ENCODE assay signal across 37 cellular contexts in genomic region chr1:220331318-220331717, GRCh38.
"Had no signal": no experiment of that assay in that cellular context is flagged by ENCODE, and none has a peak within 500 bp of the region (broad histone marks: within the 10 kb centered on the region; RNA-seq: fewer than 3 reads in every experiment).

No MANE protein-coding gene starts in this region.

- H3K27ac Mint-ChIP-seq: activated CD4-positive, alpha-beta memory T cell treated with anti-CD3 and anti-CD28 coated beads, Interleukin-2, amount 10 ng/mL, durations not matched to agents 7 days and 5 days; activated CD8-positive, alpha-beta memory T cell treated with anti-CD3 and anti-CD28 coated beads, Interleukin-2, amount 10 ng/mL, durations not matched to agents 7 days and 5 days; activated naive CD4-positive, alpha-beta T cell treated with anti-CD3 and anti-CD28 coated beads, Interleukin-2, amount 50 U/mL, for 72 hours; activated T-helper 17 cell treated with anti-CD3 and anti-CD28 coated beads, Interleukin-2, amount 50 U/mL, for 72 hours; T-cell had no signal

- H3K9me3 ChIP-seq: adrenal gland, body of pancreas, MG63, Peyer's patch had no signal

- H3K36me3 ChIP-seq: adrenal gland, MG63, Peyer's patch had no signal

- H3K4me1 Mint-ChIP-seq: activated CD4-positive, alpha-beta memory T cell treated with anti-CD3 and anti-CD28 coated beads, Interleukin-2, amount 10 ng/mL, durations not matched to agents 7 days and 5 days; activated CD8-positive, alpha-beta memory T cell treated with anti-CD3 and anti-CD28 coated beads, Interleukin-2, amount 10 ng/mL, durations not matched to agents 7 days and 5 days; activated T-helper 17 cell treated with anti-CD3 and anti-CD28 coated beads, Interleukin-2, amount 50 U/mL, for 72 hours; T-cell had no signal

- H3K27me3 Mint-ChIP-seq: activated CD4-positive, alpha-beta memory T cell treated with anti-CD3 and anti-CD28 coated beads, Interleukin-2, amount 10 ng/mL, durations not matched to agents 7 days and 5 days; activated CD8-positive, alpha-beta memory T cell treated with anti-CD3 and anti-CD28 coated beads, Interleukin-2, amount 10 ng/mL, durations not matched to agents 7 days and 5 days; activated T-helper 17 cell treated with anti-CD3 and anti-CD28 coated beads, Interleukin-2, amount 50 U/mL, for 72 hours had no signal

- FAIRE-seq: astrocyte, bronchial epithelial cell had no signal

- H3K4me3 ChIP-seq: adrenal gland, body of pancreas, MG63, Peyer's patch had no signal

- H3K27ac ChIP-seq: adrenal gland, body of pancreas, Peyer's patch, VCaP had no signal

- DNase-seq: activated CD4-positive, alpha-beta memory T cell treated with anti-CD3 and anti-CD28 coated beads, Interleukin-2, amount 10 ng/mL, durations not matched to agents 7 days and 5 days; activated CD4-positive, alpha-beta T cell treated with anti-CD3 and anti-CD28 coated beads for 1 hour; activated CD4-positive, alpha-beta T cell treated with anti-CD3 and anti-CD28 coated beads for 48 hours; activated CD4-positive, CD25-positive, alpha-beta regulatory T cell; activated CD8-positive, alpha-beta memory T cell treated with anti-CD3 and anti-CD28 coated beads for 24 hours; activated CD8-positive, alpha-beta memory T cell treated with anti-CD3 and anti-CD28 coated beads, Interleukin-2, amount 10 ng/mL, durations not matched to agents 7 days and 5 days; activated CD8-positive, alpha-beta memory T cell treated with anti-CD3 and anti-CD28 coated beads, Interleukin-2, amount 50 U/mL, for 48 hours; activated gamma-delta T cell; activated naive CD4-positive, alpha-beta T cell treated with Interleukin-2 at 50 U/mL for 16 hours; activated T-cell treated with anti-CD3 and anti-CD28 coated beads, Interleukin-2, amount 50 U/mL, for 48 hours; adrenal gland; body of pancreas; caudate nucleus; cerebellar nuclear complex; Kasumi-1; MG63; NCI-H1048; NCI-H1105 treated with DMSO at 0.1 percent for 48 hours; NCI-H1436; NCI-H1694; NCI-H1930; NCI-H345; NCI-H524 treated with DMSO at 0.1 percent for 48 hours; PC-3; Peyer's patch; RPMI8226; SIG-M5; T-cell; T-helper 2 cell; T-helper 9 cell had no signal

- H3K4me3 Mint-ChIP-seq: activated CD4-positive, alpha-beta memory T cell treated with anti-CD3 and anti-CD28 coated beads, Interleukin-2, amount 10 ng/mL, durations not matched to agents 7 days and 5 days; activated CD8-positive, alpha-beta memory T cell treated with anti-CD3 and anti-CD28 coated beads, Interleukin-2, amount 10 ng/mL, durations not matched to agents 7 days and 5 days; activated T-helper 17 cell treated with anti-CD3 and anti-CD28 coated beads, Interleukin-2, amount 50 U/mL, for 72 hours; T-cell had no signal

- ATAC-seq: activated CD8-positive, alpha-beta memory T cell treated with anti-CD3 and anti-CD28 coated beads, Interleukin-2, amount 10 ng/mL, durations not matched to agents 7 days and 5 days; activated naive CD4-positive, alpha-beta T cell treated with anti-CD3 and anti-CD28 coated beads, Interleukin-2, amount 50 U/mL, for 72 hours; activated T-helper 17 cell treated with anti-CD3 and anti-CD28 coated beads, Interleukin-2, amount 50 U/mL, for 72 hours; body of pancreas; PC-3; Right ventricle myocardium inferior; SK-N-SH treated with all-trans-retinoic acid at 6 μM for 48 hours; T-cell had no signal

- H3K36me3 Mint-ChIP-seq: activated CD8-positive, alpha-beta memory T cell treated with anti-CD3 and anti-CD28 coated beads, Interleukin-2, amount 10 ng/mL, durations not matched to agents 7 days and 5 days; activated naive CD4-positive, alpha-beta T cell treated with anti-CD3 and anti-CD28 coated beads, Interleukin-2, amount 50 U/mL, for 72 hours; T-cell had no signal

- H3K4me1 ChIP-seq: adrenal gland, body of pancreas, Peyer's patch had no signal

- H3K27me3 ChIP-seq: adrenal gland, body of pancreas, MG63, Peyer's patch had no signal

- H3K9me3 Mint-ChIP-seq: activated CD4-positive, alpha-beta memory T cell treated with anti-CD3 and anti-CD28 coated beads, Interleukin-2, amount 10 ng/mL, durations not matched to agents 7 days and 5 days; activated naive CD4-positive, alpha-beta T cell treated with anti-CD3 and anti-CD28 coated beads, Interleukin-2, amount 50 U/mL, for 72 hours; activated T-helper 17 cell treated with anti-CD3 and anti-CD28 coated beads, Interleukin-2, amount 50 U/mL, for 72 hours; T-cell had no signal
